ENCODE assay signal across 24 cellular contexts in the genomic region with DNA sequence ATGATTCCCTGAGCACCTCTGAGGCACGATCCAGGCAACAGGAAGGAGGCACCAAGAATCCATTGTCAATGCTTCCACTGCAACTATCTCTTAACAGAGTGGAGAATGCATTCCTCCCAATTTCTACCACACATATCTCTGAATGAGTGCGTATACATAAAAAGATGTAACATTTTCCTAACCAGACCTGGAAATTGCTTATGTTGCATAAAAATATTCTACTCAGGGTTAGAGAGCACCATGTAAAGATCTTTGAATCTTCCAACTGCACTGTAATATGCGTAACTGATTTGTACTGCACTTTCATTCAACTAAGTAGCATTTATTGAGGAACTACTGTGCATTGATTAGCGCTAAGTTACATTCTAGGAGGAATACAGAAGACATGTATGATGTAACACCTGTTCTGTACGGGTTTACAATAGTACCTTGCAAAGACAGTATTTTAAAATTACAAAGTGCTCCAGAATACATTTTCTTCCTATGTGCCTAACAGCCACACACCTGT.
DNase-seq lines count a peak whose midpoint lies in the region; ATAC-seq, FAIRE-seq and TF ChIP-seq lines count a peak whose summit lies in the region.
"Had no signal": no experiment of that assay in that cellular context is flagged by ENCODE, and none has a peak within 500 bp of the region (broad histone marks: within the 10 kb centered on the region; RNA-seq: fewer than 3 reads in every experiment).

No MANE protein-coding gene starts in this region.

- H3K36me3 ChIP-seq in IMR-90 (ENCODE audit: control insufficient read depth, insufficient read depth, low read length) (no peaks in the 10 kb centered on the region), K562 (ENCODE audit: control insufficient read depth, insufficient read depth, low read length) (no peaks in the 10 kb centered on the region)
- H3K36me3 ChIP-seq: BE2C, BLaER1 had no signal

- no peak for TF ChIP-seq RAD21 in A549 (conservative IDR thresholded peaks at IDR 0.05 in 1 of 2, IDR thresholded peaks at IDR 0.05 in 1 of 2)
- TF ChIP-seq RAD21 in IMR-90 (IDR thresholded peaks at IDR 0.05; ENCODE audit: low read length) = no peak
- no peak for TF ChIP-seq RAD21 in K562 (CRISPR knock-in tag; conservative IDR thresholded peaks at IDR 0.05 in 1 of 2, IDR thresholded peaks at IDR 0.05 in 1 of 2)

- TF ChIP-seq EP300 in A549 (IDR thresholded peaks at IDR 0.05) (no peak), K562 (IDR thresholded peaks at IDR 0.05; ENCODE audit: low read length) (no peak)

- no peak overlapping the region for H4K5ac ChIP-seq in IMR-90 (ENCODE audit: low read depth, low read length)

- H3K14ac ChIP-seq in IMR-90 (replicated peaks; ENCODE audit: low read depth, low read length) = no peak overlapping the region

- H3K9me3 ChIP-seq in A549 (no peaks in the 10 kb centered on the region), IMR-90 (ENCODE audit: control insufficient read depth, insufficient read depth, low read length) (no peaks in the 10 kb centered on the region), K562 (replicated peaks; ENCODE audit: control insufficient read depth, insufficient read depth, low read depth, low read length) (no peaks in the 10 kb centered on the region)
- H3K9me3 ChIP-seq: BE2C, BLaER1 had no signal

- TF ChIP-seq CTCF in A549 (IDR thresholded peaks at IDR 0.05) = no peak
- TF ChIP-seq CTCF in IMR-90 (conservative IDR thresholded peaks at IDR 0.05; ENCODE audit: low read depth, low read length) = no peak
- no peak for TF ChIP-seq CTCF in K562 (IDR thresholded peaks at IDR 0.05 in 2 of 3, conservative IDR thresholded peaks at IDR 0.05 in 1 of 3; ENCODE audit: insufficient read depth in 2 of 3, low read depth in 1 of 3, low read length in 3 of 3)

- no peak overlapping the region for H2BK15ac ChIP-seq in IMR-90 (ENCODE audit: low read depth, low read length)

- CTCF ChIA-PET in A549 (lab: Yijun Ruan, JAX) = no interaction called here
- CTCF ChIA-PET in IMR-90 (lab: Yijun Ruan, JAX) = no interaction called here
- CTCF ChIA-PET in K562 (lab: Yijun Ruan, JAX; ENCODE audit: low intra/inter-chr PET ratio) = no interaction called here

- in situ Hi-C loops in IMR-90 (cut with MboI; ENCODE audit: low sequenced_read_pairs) (no loop called here), K562 (cut with MboI) (no loop called here)

- POLR2A ChIA-PET in A549 (lab: Yijun Ruan, JAX) = no interaction called here
- POLR2A ChIA-PET in IMR-90 (lab: Charles Lee; ENCODE audit: unreplicated experiment) = no interaction called here
- POLR2A ChIA-PET in K562 (lab: Yijun Ruan, JAX) = no interaction called here

- no peak overlapping the region for H3K56ac ChIP-seq in IMR-90 (ENCODE audit: extremely low read depth, insufficient read depth, low read length)

- H2BK120ac ChIP-seq in IMR-90 (ENCODE audit: low read depth, low read length) = no peak overlapping the region

- H3K27me3 ChIP-seq in IMR-90 (ENCODE audit: control insufficient read depth, insufficient read depth, low read length) (peaks cover 3% of the 10 kb centered on the region; the same call in 1 of the 2 replicates), K562 (ENCODE audit: control insufficient read depth in 2 of 2, insufficient read depth in 2 of 2, low read length in 2 of 2) (peaks cover 0 to 10% of the 10 kb centered on the region in 2 experiments; a peak in 4 of 5 replicates)
- H3K27me3 ChIP-seq: BE2C, BLaER1 had no signal

- no peaks in the 10 kb centered on the region for H3K79me2 ChIP-seq in K562 (ENCODE audit: control insufficient read depth, insufficient read depth, low read length)

- no peak overlapping the region for H2BK5ac ChIP-seq in IMR-90 (ENCODE audit: low read depth, low read length, poor library complexity, severe bottlenecking)

- no peak overlapping the region for H3K9ac ChIP-seq in IMR-90 (ENCODE audit: low read depth, low read length)
- H3K9ac ChIP-seq in K562 (ENCODE audit: insufficient read depth in 1 of 2, low read depth in 2 of 2, low read length in 2 of 2) = no peak overlapping the region
- H3K9ac ChIP-seq: BLaER1 had no signal

- no peak overlapping the region for H3K4me3 ChIP-seq in A549
- no peak overlapping the region for H3K4me3 ChIP-seq in IMR-90 (ENCODE audit: insufficient read depth, low read depth, low read length)
- H3K4me3 ChIP-seq in K562 = no peak overlapping the region
- H3K4me3 ChIP-seq: BLaER1, GM12878 had no signal

- 16% methylated on average over 5 of the region's 5 CpGs for WGBS in A549 (ENCODE audit: missing lambda C conversion rate)
- no CpG with 5 or more reads among the region's 5 CpGs for WGBS in IMR-90 (ENCODE audit: extremely low coverage in 2 of 2, insufficient read length in 1 of 2), 2 experiments
- 1% methylated on average over 5 of the region's 5 CpGs for WGBS in K562 (ENCODE audit: insufficient coverage, low coverage, missing lambda C conversion rate)

- intact Hi-C loops in IMR-90 (cut with micrococcal nuclease) = no loop called here
- intact Hi-C loops in K562 (cut with micrococcal nuclease) = loop anchor here (10.0 kb wide), 1 partner anchor 194 kb away; no protein-coding TSS in a partner anchor

- H3K18ac ChIP-seq in IMR-90 (ENCODE audit: low read depth, low read length) = no peak overlapping the region

- no peaks in the 10 kb centered on the region for H3K9me1 ChIP-seq in IMR-90 (ENCODE audit: insufficient read depth, low read length)
- H3K9me1 ChIP-seq in K562 (ENCODE audit: control insufficient read depth, insufficient read depth, low read length) = no peaks in the 10 kb centered on the region

- H2AFZ ChIP-seq in IMR-90 (replicated peaks; ENCODE audit: low read length, poor library complexity) = no peak overlapping the region
- no peak overlapping the region for H2AFZ ChIP-seq in K562 (ENCODE audit: low read depth, low read length)

- H2AK5ac ChIP-seq in IMR-90 (ENCODE audit: low read depth, low read length) = no peak overlapping the region

- TF ChIP-seq POLR2A in A549 (IDR thresholded peaks at IDR 0.05; ENCODE audit: low read length) (no peak), IMR-90 (IDR thresholded peaks at IDR 0.05; ENCODE audit: low read depth, low read length) (no peak), K562 (conservative IDR thresholded peaks at IDR 0.05) (no peak)

- H4K8ac ChIP-seq in IMR-90 (ENCODE audit: low read depth in 2 of 2, low read length in 2 of 2) = no peak overlapping the region

- H2BK20ac ChIP-seq in IMR-90 (ENCODE audit: low read depth, low read length) = no peak overlapping the region

- no peak overlapping the region for H3K4me2 ChIP-seq in A549
- H3K4me2 ChIP-seq in IMR-90 (ENCODE audit: low read depth, low read length) = no peak overlapping the region
- no peak overlapping the region for H3K4me2 ChIP-seq in K562 (ENCODE audit: insufficient read depth, low read length)
- H3K4me2 ChIP-seq: BLaER1 had no signal

- H4K91ac ChIP-seq in IMR-90 (ENCODE audit: insufficient read depth, low read depth, low read length) = no peak overlapping the region

- ATAC-seq in A549 (no peak), IMR-90 (ENCODE audit: low read depth) (no peak), K562 (no peak), HG02571 (IDR thresholded peaks at IDR 0.05; ENCODE audit: unreplicated experiment) (no peak)
- ATAC-seq: GM12878 had no signal

- dilution Hi-C loops in IMR-90 (cut with HindIII; ENCODE audit: low sequenced_read_pairs, unreplicated experiment) = no loop called here

- H4K20me1 ChIP-seq in IMR-90 (ENCODE audit: insufficient read depth, low read length) (no peaks in the 10 kb centered on the region), K562 (replicated peaks; ENCODE audit: control insufficient read depth, insufficient read depth, low read length) (no peaks in the 10 kb centered on the region)
- H4K20me1 ChIP-seq: BLaER1 had no signal

- BruUV-seq in IMR-90 (replicated peaks; lab: Mats Ljungman, UMichigan) (no TSS peak), K562 (replicated peaks; lab: Mats Ljungman, UMichigan) (no TSS peak)

- no peaks in the 10 kb centered on the region for H3K4me1 ChIP-seq in A549
- no peaks in the 10 kb centered on the region for H3K4me1 ChIP-seq in IMR-90 (ENCODE audit: control insufficient read depth, insufficient read depth, low read length)
- no peaks in the 10 kb centered on the region for H3K4me1 ChIP-seq in K562 (replicated peaks in 1 of 2; ENCODE audit: control insufficient read depth in 2 of 2, insufficient read depth in 2 of 2, low read length in 2 of 2)
- H3K4me1 ChIP-seq: BE2C, BLaER1 had no signal

- FAIRE-seq in A549 (lab: Jason Lieb, UNC) (no peak), K562 (lab: Jason Lieb, UNC) (no peak)
- FAIRE-seq: GM12878, GM12892, GM18507 had no signal

- H3K79me1 ChIP-seq in IMR-90 (ENCODE audit: low read depth in 1 of 2, low read length in 2 of 2) = no peaks in the 10 kb centered on the region

- no peak overlapping the region for H3K27ac ChIP-seq in A549
- H3K27ac ChIP-seq in IMR-90 (ENCODE audit: insufficient read depth, low read length) = no peak overlapping the region
- H3K27ac ChIP-seq in K562 (ENCODE audit: extremely low read depth, low read depth, low read length) = no peak overlapping the region
- H3K27ac ChIP-seq: 22Rv1, BLaER1 had no signal

- H3K23ac ChIP-seq in IMR-90 (ENCODE audit: low read depth, low read length) = no peak overlapping the region

- H3K4ac ChIP-seq in IMR-90 (ENCODE audit: low read depth, low read length) = no peak overlapping the region

- no peak overlapping the region for H2AK9ac ChIP-seq in IMR-90 (replicated peaks; ENCODE audit: low read depth, low read length, poor library complexity)

- DNase-seq in NCI-H526 treated with DMSO at 0.1 percent for 48 hours (lab: John Stamatoyannopoulos, UW) (peak; percentile 54), NCI-H526 (lab: John Stamatoyannopoulos, UW) (no peak), A549 (ENCODE audit: low read depth in 1 of 2, low spot score in 1 of 2) (no peak), IMR-90 (no peak), K562 (ENCODE audit: extremely low read depth in 1 of 4, low spot score in 3 of 4) (no peak), NOMO-1 treated with dmso at 0.1 percent for 144 hours (lab: John Stamatoyannopoulos, UW; ENCODE audit: unreplicated experiment) (no peak)
- no peak for DNase-seq in activated naive CD4-positive, alpha-beta T cell (lab: John Stamatoyannopoulos, UW)
- DNase-seq: ACHN; BE2C; C1 segment of cervical spinal cord; CD4-positive, alpha-beta memory T cell; CD8-positive, alpha-beta memory T cell; DMS 273 treated with DMSO at 0.1 percent for 48 hours; DMS53; DMS79; DND-41; EL; GDM1 had no signal

TF ChIP-seq in A549, 52 proteins besides CTCF, POLR2A, EP300 and RAD21 (continues in another document):
- TF ChIP-seq MAFK (IDR thresholded peaks at IDR 0.05; ENCODE audit: partially characterized antibody) = peak; percentile 87
- TF ChIP-seq EHF (CRISPR knock-in tag; IDR thresholded peaks at IDR 0.05) = no peak

TF ChIP-seq in IMR-90, 13 proteins besides CTCF, POLR2A, EP300 and RAD21:
- peak; percentile 76 for TF ChIP-seq MAFK (IDR thresholded peaks at IDR 0.05; ENCODE audit: low read depth, low read length)
- TF ChIP-seq SMC3 (IDR thresholded peaks at IDR 0.05; ENCODE audit: low read depth, low read length) = no peak
